Comparison of ENCODE assay signal across 8 cellular contexts in the genomic region with DNA sequence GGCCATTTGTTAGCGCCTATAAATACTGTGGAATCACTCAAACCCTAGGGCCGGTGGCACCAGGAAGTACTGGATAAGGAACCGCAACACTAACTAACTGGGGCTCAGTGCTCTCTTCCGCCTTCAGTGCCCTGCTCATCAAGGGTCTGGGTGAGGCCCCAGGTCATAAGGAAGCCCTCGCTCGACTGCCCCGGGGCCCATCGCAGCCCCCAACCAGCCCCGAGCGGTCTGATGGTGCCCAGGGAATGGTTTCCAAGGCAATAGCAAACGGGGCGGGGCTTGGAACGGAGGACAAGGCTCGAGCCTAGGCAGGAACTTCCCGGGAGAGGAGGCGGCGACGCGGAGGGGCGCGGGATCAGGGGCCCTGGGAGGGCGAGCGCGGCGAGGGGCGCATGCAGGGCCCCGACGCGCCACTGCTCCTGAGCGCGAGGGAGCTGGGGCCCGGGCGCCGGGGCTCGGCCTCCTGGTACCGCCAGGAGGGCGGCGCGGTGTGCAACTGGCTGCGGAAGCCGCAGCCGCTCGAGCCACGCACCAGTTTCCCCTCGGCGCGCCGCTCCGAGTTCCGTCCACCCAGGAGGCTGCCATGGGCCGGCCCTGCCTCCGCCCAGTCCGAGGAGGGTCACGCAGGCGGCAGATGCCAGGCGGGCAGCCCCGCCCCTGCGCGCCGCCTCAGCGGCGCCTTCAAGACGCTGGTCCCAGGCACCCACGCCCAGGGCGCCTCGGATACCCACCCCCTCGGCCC. TPM values are rescaled to one million over a fixed set of nuclear protein-coding genes. Genes with fewer than 3 reads are reported as not detected.
DNase-seq lines count a peak whose midpoint lies in the region; TF ChIP-seq lines count a peak whose summit lies in the region.

A gene with protein sequence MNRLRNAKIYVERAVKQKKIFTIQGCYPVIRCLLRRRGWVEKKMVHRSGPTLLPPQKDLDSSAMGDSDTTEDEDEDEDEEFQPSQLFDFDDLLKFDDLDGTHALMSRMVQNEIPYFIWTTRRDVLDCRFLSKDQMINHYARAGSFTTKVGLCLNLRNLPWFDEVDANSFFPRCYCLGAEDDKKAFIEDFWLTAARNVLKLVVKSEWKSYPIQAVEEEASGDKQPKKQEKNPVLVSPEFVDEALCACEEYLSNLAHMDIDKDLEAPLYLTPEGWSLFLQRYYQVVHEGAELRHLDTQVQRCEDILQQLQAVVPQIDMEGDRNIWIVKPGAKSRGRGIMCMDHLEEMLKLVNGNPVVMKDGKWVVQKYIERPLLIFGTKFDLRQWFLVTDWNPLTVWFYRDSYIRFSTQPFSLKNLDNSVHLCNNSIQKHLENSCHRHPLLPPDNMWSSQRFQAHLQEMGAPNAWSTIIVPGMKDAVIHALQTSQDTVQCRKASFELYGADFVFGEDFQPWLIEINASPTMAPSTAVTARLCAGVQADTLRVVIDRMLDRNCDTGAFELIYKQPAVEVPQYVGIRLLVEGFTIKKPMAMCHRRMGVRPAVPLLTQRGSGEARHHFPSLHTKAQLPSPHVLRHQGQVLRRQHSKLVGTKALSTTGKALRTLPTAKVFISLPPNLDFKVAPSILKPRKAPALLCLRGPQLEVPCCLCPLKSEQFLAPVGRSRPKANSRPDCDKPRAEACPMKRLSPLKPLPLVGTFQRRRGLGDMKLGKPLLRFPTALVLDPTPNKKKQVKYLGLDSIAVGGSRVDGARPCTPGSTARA (plus strand): TSS at position 648 of the 742 bp plus-strand sequence. CDS start 400 bp downstream, outside the sequence.

- peaks cover 2% of the 10 kb centered on the region for H3K27me3 Mint-ChIP-seq in HFFc6 (ENCODE audit: insufficient read depth)

- no peaks in the 10 kb centered on the region for H3K9me3 Mint-ChIP-seq in HFFc6

- TF ChIP-seq CTCF in HFFc6 (IDR thresholded peaks at IDR 0.05) = no peak
- TF ChIP-seq CTCF in coronary artery (IDR thresholded peaks at IDR 0.05) = no peak

- H3K4me3 Mint-ChIP-seq in HFFc6 = peak within 1 kb of the TSS; percentile 89

- peak within 1 kb of the TSS; percentile 93 to 98 for H3K27ac ChIP-seq in coronary artery

- peak within 1 kb of the TSS; percentile 97 for H3K27ac Mint-ChIP-seq in HFFc6

- DNase-seq in HFFc6 = peak; percentile 48
- DNase-seq in NCI-H2196 treated with DMSO at 0.1 percent for 48 hours (lab: John Stamatoyannopoulos, UW; ENCODE audit: unreplicated experiment) = peak; percentile 4
- DNase-seq in activated CD4-positive, alpha-beta T cell treated with anti-CD3 and anti-CD28 coated beads for 4 hours = peak; percentile 37
- DNase-seq in coronary artery (ENCODE audit: low spot score) = peak; percentile 88
- DNase-seq in kidney glomerular epithelial cell (lab: John Stamatoyannopoulos, UW) = peak; percentile 39
- peak; percentile 68 for DNase-seq in stimulated activated CD4-positive, alpha-beta T cell treated with anti-CD3 and anti-CD28 coated beads, Interleukin-15, amount 100 ng/mL, for 24 hours
- no peak for DNase-seq in NCI-H2107 treated with DMSO at 0.1 percent for 48 hours (lab: John Stamatoyannopoulos, UW; ENCODE audit: unreplicated experiment)

- peaks cover 47% of the 10 kb centered on the region for H3K4me1 Mint-ChIP-seq in HFFc6 (ENCODE audit: low read depth)

- peak within 1 kb of the TSS; percentile 87 for H3K4me3 ChIP-seq in coronary artery

- TF ChIP-seq POLR2A in GM10847 (IDR thresholded peaks at IDR 0.05; ENCODE audit: extremely low read depth, insufficient read length) = peak; percentile 44

- peaks cover 22% of the 10 kb centered on the region for H3K36me3 Mint-ChIP-seq in HFFc6 (ENCODE audit: low read depth)

RNA-seq across cellular contexts. Expression of the gene that starts here (rescaled TPM):
- total RNA-seq in HFFc6 (2021; fragmentation: NEBNext Ultra II Directional; extraction: Animal tissue kit (Norgen Biotek cat#: 25700)) = 10 to 100 TPM; 14.1 to 20.5 (median 16.0) TPM
